Comparison of ENCODE assay signal across 15 cellular contexts in genomic region chr14:95910628-95911027, GRCh38.
DNase-seq lines count a peak whose midpoint lies in the region; ATAC-seq lines count a peak whose summit lies in the region.
"Had no signal": no experiment of that assay in that cellular context is flagged by ENCODE, and none has a peak within 500 bp of the region (broad histone marks: within the 10 kb centered on the region; RNA-seq: fewer than 3 reads in every experiment).

No MANE protein-coding gene starts in this region.

- ATAC-seq in stimulated activated naive B cell treated with anti-CD40 and anti-IgM and Interleukin-4, amounts not matched to agents 10 μg/mL and 1 μg/mL and 100 μg/mL, for 72 hours (replicated peaks): no peak
- ATAC-seq: CD8-positive, alpha-beta T cell; HCT116 had no signal

- no peak overlapping the region for H3K27ac Mint-ChIP-seq in stimulated activated naive B cell treated with anti-CD40 and anti-IgM and Interleukin-4, amounts not matched to agents 10 μg/mL and 1 μg/mL and 100 μg/mL, for 72 hours
- H3K27ac Mint-ChIP-seq: B cell; CD4-positive, CD25-positive, alpha-beta regulatory T cell; CD8-positive, alpha-beta T cell had no signal

- peak in 2 of 3 experiments; percentile 19 to 52 for DNase-seq in NCI-H1417 (lab: John Stamatoyannopoulos, UW)
- no peak for DNase-seq in NCI-H1417 treated with DMSO at 0.1 percent for 48 hours (lab: John Stamatoyannopoulos, UW)
- peak; percentile 5 for DNase-seq in astrocyte of the hippocampus (ENCODE audit: low read depth, low spot score)
- peak; percentile 13 for DNase-seq in kidney tubule cell (ENCODE audit: low spot score)
- no peak for DNase-seq in activated effector memory CD4-positive, alpha-beta T cell treated with anti-CD3 and anti-CD28 coated beads, Interleukin-2, amount 50 U/mL, for 16 hours
- DNase-seq in NCI-H1694 (lab: John Stamatoyannopoulos, UW): no peak
- DNase-seq in stimulated activated naive B cell treated with anti-CD40 and anti-IgM and Interleukin-4, amounts not matched to agents 10 μg/mL and 1 μg/mL and 100 μg/mL, for 72 hours: no peak
- DNase-seq: Caco-2; CD4-positive, CD25-positive, alpha-beta regulatory T cell; CD8-positive, alpha-beta T cell; DMS153; DND-41; H9 had no signal

- no peaks in the 10 kb centered on the region for H3K36me3 Mint-ChIP-seq in stimulated activated naive B cell treated with anti-CD40 and anti-IgM and Interleukin-4, amounts not matched to agents 10 μg/mL and 1 μg/mL and 100 μg/mL, for 72 hours
- H3K36me3 Mint-ChIP-seq: CD4-positive, CD25-positive, alpha-beta regulatory T cell; CD8-positive, alpha-beta T cell had no signal

- no peak overlapping the region for H3K4me3 Mint-ChIP-seq in stimulated activated naive B cell treated with anti-CD40 and anti-IgM and Interleukin-4, amounts not matched to agents 10 μg/mL and 1 μg/mL and 100 μg/mL, for 72 hours
- H3K4me3 Mint-ChIP-seq: B cell; CD4-positive, CD25-positive, alpha-beta regulatory T cell; CD8-positive, alpha-beta T cell; H9 had no signal

- peaks cover 0 to 19% of the 10 kb centered on the region in 2 donors for H3K27me3 Mint-ChIP-seq in stimulated activated naive B cell treated with anti-CD40 and anti-IgM and Interleukin-4, amounts not matched to agents 10 μg/mL and 1 μg/mL and 100 μg/mL, for 72 hours

- no peaks in the 10 kb centered on the region for H3K4me1 Mint-ChIP-seq in stimulated activated naive B cell treated with anti-CD40 and anti-IgM and Interleukin-4, amounts not matched to agents 10 μg/mL and 1 μg/mL and 100 μg/mL, for 72 hours
- H3K4me1 Mint-ChIP-seq: B cell; CD4-positive, CD25-positive, alpha-beta regulatory T cell had no signal

- H3K9me3 Mint-ChIP-seq in stimulated activated naive B cell treated with anti-CD40 and anti-IgM and Interleukin-4, amounts not matched to agents 10 μg/mL and 1 μg/mL and 100 μg/mL, for 72 hours: no peaks in the 10 kb centered on the region
- H3K9me3 Mint-ChIP-seq: CD4-positive, CD25-positive, alpha-beta regulatory T cell; CD8-positive, alpha-beta T cell; H9 had no signal

Comparison
In these comparisons a context has a peak if more than half of its experiments do, and no peak if none do; other contexts are left out.
1. DNase-seq: peak in NCI-H1417 (2 of 3), astrocyte of the hippocampus (single experiment) and kidney tubule cell (single experiment); none in NCI-H1417 treated with DMSO at 0.1 percent for 48 hours (single experiment), activated effector memory CD4-positive, alpha-beta T cell treated with anti-CD3 and anti-CD28 coated beads, Interleukin-2, amount 50 U/mL, for 16 hours (single experiment), NCI-H1694 (single experiment) and stimulated activated naive B cell treated with anti-CD40 and anti-IgM and Interleukin-4, amounts not matched to agents 10 μg/mL and 1 μg/mL and 100 μg/mL, for 72 hours (single experiment).